ENCODE assay signal across 29 cellular contexts in genomic region chr1:8915446-8915845, GRCh38. TPM values are rescaled to one million over a fixed set of nuclear protein-coding genes. Genes with fewer than 3 reads are reported as not detected.
A peak's percentile ranks its signal among the peaks of the same experiment; 100 is the strongest.
DNase-seq lines count a peak whose midpoint lies in the region; ATAC-seq, FAIRE-seq and TF ChIP-seq lines count a peak whose summit lies in the region.
"Had no signal": no experiment of that assay in that cellular context is flagged by ENCODE, and none has a peak within 500 bp of the region (broad histone marks: within the 10 kb centered on the region; RNA-seq: fewer than 3 reads in every experiment).

No MANE protein-coding gene starts in this region.

- TF ChIP-seq CTCF in Panc1 (IDR thresholded peaks at IDR 0.05) (no peak), K562 (IDR thresholded peaks at IDR 0.05 in 2 of 3, conservative IDR thresholded peaks at IDR 0.05 in 1 of 3; ENCODE audit: insufficient read depth in 2 of 3, low read depth in 1 of 3, low read length in 3 of 3) (no peak)

- CTCF ChIA-PET in Panc1 (lab: Charles Lee) (interaction anchor here (0.6 to 2.5 kb wide), 2 partner anchors 89 to 467 kb away, joined by 5 to 10 read pairs; no protein-coding TSS in a partner anchor), K562 (lab: Yijun Ruan, JAX; ENCODE audit: low intra/inter-chr PET ratio) (interaction anchor here (1.0 kb wide), 1 partner anchor 72 kb away, joined by 3 read pairs; no protein-coding TSS in a partner anchor)

- 11% methylated on average over 3 of the region's 3 CpGs for WGBS in K562 (ENCODE audit: insufficient coverage, low coverage, missing lambda C conversion rate)

- H3K4me2 ChIP-seq in K562 (ENCODE audit: insufficient read depth, low read length), result no peak overlapping the region

- H3K4me3 ChIP-seq in Panc1 (ENCODE audit: low read depth in 2 of 2, low read length in 2 of 2) (no peak overlapping the region), K562 (no peak overlapping the region)
- H3K4me3 ChIP-seq: colonic mucosa, skin epidermis, tibial artery had no signal

- H3K27me3 ChIP-seq in Panc1 (ENCODE audit: control insufficient read depth, insufficient read depth, low read length) (no peaks in the 10 kb centered on the region), K562 (ENCODE audit: control insufficient read depth in 2 of 2, insufficient read depth in 2 of 2, low read length in 2 of 2) (peaks cover 5 to 21% of the 10 kb centered on the region in 2 experiments; a peak in 3 of 5 replicates)
- H3K27me3 ChIP-seq: colonic mucosa, tibial artery had no signal

- ATAC-seq in stimulated activated naive CD8-positive, alpha-beta T cell treated with anti-CD3 and anti-CD28 coated beads, Interleukin-15, Interleukin-2, amounts not matched to agents 100 U/mL and 50 U/mL, for 24 hours, result no peak
- ATAC-seq in Panc1 (no peak), K562 (no peak), GM18909 (IDR thresholded peaks at IDR 0.05; ENCODE audit: poor library complexity, unreplicated experiment) (no peak), HG03520 (IDR thresholded peaks at IDR 0.05; ENCODE audit: unreplicated experiment) (no peak), GM21723 (IDR thresholded peaks at IDR 0.05; ENCODE audit: unreplicated experiment) (no peak)
- ATAC-seq: left ventricle myocardium superior had no signal

- FAIRE-seq in K562 (lab: Jason Lieb, UNC), result no peak
- FAIRE-seq: GM18507, keratinocyte had no signal

- H3K4me3 Mint-ChIP-seq in stimulated activated naive CD8-positive, alpha-beta T cell treated with anti-CD3 and anti-CD28 coated beads, Interleukin-15, Interleukin-2, amounts not matched to agents 100 ng/mL and 50 ng/mL, for 24 hours, result no peak overlapping the region
- H3K4me3 Mint-ChIP-seq: naive B cell had no signal

- H3K9me1 ChIP-seq in K562 (ENCODE audit: control insufficient read depth, insufficient read depth, low read length), result no peaks in the 10 kb centered on the region

- peak overlapping the region; percentile 66 for H3K27ac ChIP-seq in Panc1 (ENCODE audit: low read length)
- no peak overlapping the region for H3K27ac ChIP-seq in K562 (ENCODE audit: extremely low read depth, low read depth, low read length)
- H3K27ac ChIP-seq: colonic mucosa, RWPE1, skin epidermis, tibial artery had no signal

- H3K27ac Mint-ChIP-seq in stimulated activated naive CD8-positive, alpha-beta T cell treated with anti-CD3 and anti-CD28 coated beads, Interleukin-15, Interleukin-2, amounts not matched to agents 100 ng/mL and 50 ng/mL, for 24 hours, result peak overlapping the region; percentile 43

- no peaks in the 10 kb centered on the region for H4K20me1 ChIP-seq in K562 (replicated peaks; ENCODE audit: control insufficient read depth, insufficient read depth, low read length)

- peaks cover 21% of the 10 kb centered on the region for H3K36me3 Mint-ChIP-seq in stimulated activated naive CD8-positive, alpha-beta T cell treated with anti-CD3 and anti-CD28 coated beads, Interleukin-15, Interleukin-2, amounts not matched to agents 100 ng/mL and 50 ng/mL, for 24 hours (ENCODE audit: low read depth)

- no peak for TF ChIP-seq RAD21 in K562 (CRISPR knock-in tag; conservative IDR thresholded peaks at IDR 0.05 in 1 of 2, IDR thresholded peaks at IDR 0.05 in 1 of 2)

- in situ Hi-C loops in Panc1 (cut with HindIII; ENCODE audit: low pct_unique_long_range_greater_than_20kb, low sequenced_read_pairs), result no loop called here
- in situ Hi-C loops in K562 (cut with MboI), result loop anchor here (5.0 kb wide), 1 partner anchor 72 kb away; no protein-coding TSS in a partner anchor

- no peak for TF ChIP-seq EP300 in K562 (IDR thresholded peaks at IDR 0.05; ENCODE audit: low read length)

- no peak for DNase-seq in stimulated activated naive CD8-positive, alpha-beta T cell treated with anti-CD3 and anti-CD28 coated beads, Interleukin-15, Interleukin-2, amounts not matched to agents 100 U/mL and 50 U/mL, for 24 hours
- DNase-seq in Panc1 (ENCODE audit: low read depth, low spot score) (no peak), K562 (ENCODE audit: extremely low read depth in 1 of 4, low spot score in 3 of 4) (no peak), NCI-H524 treated with DMSO at 0.1 percent for 48 hours (lab: John Stamatoyannopoulos, UW) (no peak)
- DNase-seq: activated CD4-positive, alpha-beta T cell treated with anti-CD3 and anti-CD28 coated beads for 48 hours; activated naive CD4-positive, alpha-beta T cell treated with Interleukin-2 at 50 U/mL for 16 hours; activated T-cell treated with anti-CD3 and anti-CD28 coated beads, Interleukin-2, amount 50 U/mL, for 48 hours; anterior cingulate cortex; Caco-2; colonic mucosa; DMS79; effector memory CD4-positive, alpha-beta T cell; left ventricle myocardium superior; naive B cell; NCI-H1092; NCI-H187; tibial artery had no signal

- H3K27me3 Mint-ChIP-seq in stimulated activated naive CD8-positive, alpha-beta T cell treated with anti-CD3 and anti-CD28 coated beads, Interleukin-15, Interleukin-2, amounts not matched to agents 100 ng/mL and 50 ng/mL, for 24 hours, result no peaks in the 10 kb centered on the region
- H3K27me3 Mint-ChIP-seq: naive B cell had no signal

- H3K4me1 Mint-ChIP-seq in stimulated activated naive CD8-positive, alpha-beta T cell treated with anti-CD3 and anti-CD28 coated beads, Interleukin-15, Interleukin-2, amounts not matched to agents 100 ng/mL and 50 ng/mL, for 24 hours (ENCODE audit: low read depth), result peaks cover 53% of the 10 kb centered on the region
- H3K4me1 Mint-ChIP-seq: naive B cell had no signal

- H3K36me3 ChIP-seq in Panc1 (ENCODE audit: control insufficient read depth, insufficient read depth, low read length) (no peaks in the 10 kb centered on the region), K562 (ENCODE audit: control insufficient read depth, insufficient read depth, low read length) (no peaks in the 10 kb centered on the region)
- H3K36me3 ChIP-seq: colonic mucosa, tibial artery had no signal

- no peaks in the 10 kb centered on the region for H3K79me2 ChIP-seq in K562 (ENCODE audit: control insufficient read depth, insufficient read depth, low read length)

- no peaks in the 10 kb centered on the region for H3K9me3 Mint-ChIP-seq in stimulated activated naive CD8-positive, alpha-beta T cell treated with anti-CD3 and anti-CD28 coated beads, Interleukin-15, Interleukin-2, amounts not matched to agents 100 ng/mL and 50 ng/mL, for 24 hours

- H3K9me3 ChIP-seq in Panc1 (ENCODE audit: control insufficient read depth, insufficient read depth, low read depth, low read length) (no peaks in the 10 kb centered on the region), K562 (replicated peaks; ENCODE audit: control insufficient read depth, insufficient read depth, low read depth, low read length) (no peaks in the 10 kb centered on the region)
- H3K9me3 ChIP-seq: colonic mucosa, tibial artery had no signal

- no peak for TF ChIP-seq POLR2A in K562 (conservative IDR thresholded peaks at IDR 0.05)

- POLR2A ChIA-PET in Panc1 (lab: Charles Lee), result no interaction called here
- POLR2A ChIA-PET in K562 (lab: Yijun Ruan, JAX), result interaction anchor here (1.0 kb wide), 1 partner anchor 89 kb away, joined by 3 read pairs; no protein-coding TSS in a partner anchor

- H2AFZ ChIP-seq in K562 (ENCODE audit: low read depth, low read length), result no peak overlapping the region

- no TSS peak for BruUV-seq in Panc1 (replicated peaks; lab: Mats Ljungman, UMichigan)
- no TSS peak for BruUV-seq in K562 (replicated peaks; lab: Mats Ljungman, UMichigan)

- H3K4me1 ChIP-seq in Panc1 (ENCODE audit: control insufficient read depth, insufficient read depth, low read length) (peaks cover 15% of the 10 kb centered on the region), K562 (replicated peaks in 1 of 2; ENCODE audit: control insufficient read depth in 2 of 2, insufficient read depth in 2 of 2, low read length in 2 of 2) (peaks cover 4 to 7% of the 10 kb centered on the region in 2 experiments; a peak in 4 of 5 replicates)
- H3K4me1 ChIP-seq: tibial artery had no signal

- no peak overlapping the region for H3K9ac ChIP-seq in K562 (ENCODE audit: insufficient read depth in 1 of 2, low read depth in 2 of 2, low read length in 2 of 2)

- intact Hi-C loops in Panc1 (cut with micrococcal nuclease; ENCODE audit: unreplicated experiment), result loop anchor here (5.0 kb wide), 1 partner anchor 187 kb away; no protein-coding TSS in a partner anchor
- intact Hi-C loops in K562 (cut with micrococcal nuclease), result loop anchor here (5.0 kb wide), 1 partner anchor 282 kb away; no protein-coding TSS in a partner anchor

RNA-seq across cellular contexts. Expression of gene CA6, which starts 30.2 kb away (rescaled TPM):
- total RNA-seq in Panc1 (2021; ENCODE audit: unreplicated experiment) (not detected), K562 (2014; rRNA removed) (not detected in 2 replicates), K562 (2014; rRNA removed; fragmentation: Illumina TruSeq; extraction: Trizol) (not detected in 2 replicates), K562 (2015; rRNA removed; fragmentation: Illumina TruSeq; extraction: Trizol) (not detected in 2 replicates), K562 (2021) (not detected in 2 replicates)
- polyA plus RNA-seq in Panc1 (2012; ENCODE audit: insufficient read length), result 0.15 TPM
- total RNA-seq in K562 (2011; cell fraction: chromatin; rRNA removed; ENCODE audit: low replicate concordance), result not detected in 2 replicates
- not detected in 2 replicates for total RNA-seq in K562 (2011; cell fraction: nucleolus; rRNA removed)
- total RNA-seq in K562 (2011; cell fraction: nucleoplasm; rRNA removed), result not detected in 2 replicates
- polyA plus RNA-seq in K562 (2011; rRNA removed) (not detected in 2 replicates), K562 (2014; fragmentation: Illumina TruSeq; extraction: Trizol) (not detected in 2 replicates), K562 (2014; fragmentation: Nextera tagmentation; extraction: Ambion mirVana) (not detected), K562 (2014; rRNA removed) (not detected in 2 replicates)
- polyA plus RNA-seq in K562 (2011; cell fraction: cytosol; rRNA removed), result not detected in 2 replicates
- polyA plus RNA-seq in K562 (2011; cell fraction: nucleus; rRNA removed), result not detected in 2 replicates
- not detected in 2 replicates for polyA plus RNA-seq in K562 (2012)
- polyA minus RNA-seq in K562 (2011; rRNA and poly(A)+ RNA removed), result not detected in 2 replicates
- polyA minus RNA-seq in K562 (2011; cell fraction: cytosol; rRNA and poly(A)+ RNA removed), result not detected in 2 replicates
- not detected in 2 replicates for polyA minus RNA-seq in K562 (2011; cell fraction: nucleus; rRNA and poly(A)+ RNA removed)
- total RNA-seq: A673, Caco-2, colonic mucosa, fibroblast of villous mesenchyme, left ventricle myocardium superior, omental fat pad had no signal
- polyA plus RNA-seq: BJ, keratinocyte had no signal

RNA-seq across cellular contexts. Expression of gene ENO1, which starts 37.0 kb away (rescaled TPM):
- total RNA-seq in Panc1 (2021; ENCODE audit: unreplicated experiment) (2,480 TPM), K562 (2014; rRNA removed) (2,617 and 2,757 TPM in 2 replicates), K562 (2014; rRNA removed; fragmentation: Illumina TruSeq; extraction: Trizol) (2,118 and 2,410 TPM in 2 replicates), K562 (2015; rRNA removed; fragmentation: Illumina TruSeq; extraction: Trizol) (2,997 and 3,044 TPM in 2 replicates), K562 (2021) (2,642 and 2,717 TPM in 2 replicates)
- polyA plus RNA-seq in Panc1 (2012; ENCODE audit: insufficient read length), result 3,248 TPM
- 790 and 1,193 TPM in 2 replicates for total RNA-seq in K562 (2011; cell fraction: chromatin; rRNA removed; ENCODE audit: low replicate concordance)
- 1,022 and 1,050 TPM in 2 replicates for total RNA-seq in K562 (2011; cell fraction: nucleolus; rRNA removed)
- 987 and 1,019 TPM in 2 replicates for total RNA-seq in K562 (2011; cell fraction: nucleoplasm; rRNA removed)
- polyA plus RNA-seq in K562 (2011; rRNA removed) (3,253 and 3,807 TPM in 2 replicates), K562 (2014; fragmentation: Illumina TruSeq; extraction: Trizol) (2,868 and 3,193 TPM in 2 replicates), K562 (2014; fragmentation: Nextera tagmentation; extraction: Ambion mirVana) (1,000 to 10,000 TPM; 6,249 to 7,472 TPM), K562 (2014; rRNA removed) (2,249 and 2,310 TPM in 2 replicates)
- polyA plus RNA-seq in K562 (2011; cell fraction: cytosol; rRNA removed), result 3,902 and 3,930 TPM in 2 replicates
- 1,435 and 2,014 TPM in 2 replicates for polyA plus RNA-seq in K562 (2011; cell fraction: nucleus; rRNA removed)
- polyA plus RNA-seq in K562 (2012), result 2,677 and 3,119 TPM in 2 replicates
- 3,327 and 3,913 TPM in 2 replicates for polyA minus RNA-seq in K562 (2011; rRNA and poly(A)+ RNA removed)
- polyA minus RNA-seq in K562 (2011; cell fraction: cytosol; rRNA and poly(A)+ RNA removed), result 2,697 and 3,181 TPM in 2 replicates
- polyA minus RNA-seq in K562 (2011; cell fraction: nucleus; rRNA and poly(A)+ RNA removed), result 390 and 803 TPM in 2 replicates
